ENCODE assay signal across 20 cellular contexts in genomic region chr10:73756183-73756582, GRCh38. TPM values are rescaled to one million over a fixed set of nuclear protein-coding genes. Genes with fewer than 3 reads are reported as not detected.
DNase-seq lines count a peak whose midpoint lies in the region; ATAC-seq and TF ChIP-seq lines count a peak whose summit lies in the region.
"Had no signal": no experiment of that assay in that cellular context is flagged by ENCODE, and none has a peak within 500 bp of the region (broad histone marks: within the 10 kb centered on the region; RNA-seq: fewer than 3 reads in every experiment).

No MANE protein-coding gene starts in this region.

- H3K27ac ChIP-seq in HCT116 (ENCODE audit: low read depth, low read length) (no peak overlapping the region), upper lobe of right lung (no peak overlapping the region)
- H3K27ac ChIP-seq: gastroesophageal sphincter, hepatocyte, right lobe of liver, SK-N-MC had no signal

- ATAC-seq in HCT116: no peak
- ATAC-seq in upper lobe of right lung: no peak
- ATAC-seq in sciatic nerve: no peak
- ATAC-seq: gastroesophageal sphincter; right lobe of liver; stimulated activated naive B cell treated with anti-CD40 and anti-IgM and Interleukin-4, amounts not matched to agents 10 μg/mL and 1 μg/mL and 100 μg/mL, for 72 hours had no signal

- H3K9ac ChIP-seq in HCT116 (ENCODE audit: low read length): no peak overlapping the region

- CTCF ChIA-PET in HCT116 (lab: Charles Lee): no interaction called here
- CTCF ChIA-PET in activated CD4-positive, alpha-beta memory T cell treated with anti-CD3 and anti-CD28 coated beads, Interleukin-2, amount 10 ng/mL, durations not matched to agents 7 days and 5 days (lab: Charles Lee): interaction anchor here (0.9 kb wide), 1 partner anchor 124 kb away, joined by 3 read pairs; no protein-coding TSS in a partner anchor

- H3K36me3 ChIP-seq in HCT116 (ENCODE audit: control insufficient read depth in 1 of 2, insufficient read depth in 2 of 2, low read length in 2 of 2) (peaks cover 24 to 27% of the 10 kb centered on the region in 2 experiments), upper lobe of right lung (peaks cover 80% of the 10 kb centered on the region)

- peaks cover 54% of the 10 kb centered on the region for H3K4me1 Mint-ChIP-seq in activated CD4-positive, alpha-beta memory T cell treated with anti-CD3 and anti-CD28 coated beads, Interleukin-2, amount 10 ng/mL, durations not matched to agents 7 days and 5 days

- H3K4me1 ChIP-seq in HCT116 (ENCODE audit: control insufficient read depth in 1 of 2, insufficient read depth in 2 of 2, low read length in 2 of 2) (peaks cover 0 to 32% of the 10 kb centered on the region in 2 experiments; a peak in 3 of 4 replicates), upper lobe of right lung (peaks cover 6% of the 10 kb centered on the region)
- H3K4me1 ChIP-seq: HAP-1 had no signal

- no peaks in the 10 kb centered on the region for H3K9me3 ChIP-seq in HCT116 (ENCODE audit: control insufficient read depth in 1 of 2, insufficient read depth in 1 of 2, low read depth in 1 of 2, low read length in 2 of 2)
- H3K9me3 ChIP-seq in upper lobe of right lung: no peaks in the 10 kb centered on the region
- H3K9me3 ChIP-seq: gastroesophageal sphincter, HAP-1, right lobe of liver had no signal

- DNase-seq in HCT116 (ENCODE audit: low read depth, low spot score): no peak
- no peak for DNase-seq in activated CD4-positive, alpha-beta memory T cell treated with anti-CD3 and anti-CD28 coated beads, Interleukin-2, amount 10 ng/mL, durations not matched to agents 7 days and 5 days
- DNase-seq in mesenteric fat pad (ENCODE audit: low spot score): peak; percentile 5
- no peak for DNase-seq in upper lobe of right lung
- DNase-seq in sciatic nerve (ENCODE audit: low spot score): no peak
- DNase-seq: activated CD4-positive, CD25-positive, alpha-beta regulatory T cell treated with anti-CD3 and anti-CD28 coated beads, Interleukin-2, amount 50 U/mL, for 72 hours; activated naive CD8-positive, alpha-beta T cell treated with anti-CD3 and anti-CD28 coated beads, Interleukin-2, amount 10 ng/mL, durations not matched to agents 7 days and 5 days; C1 segment of cervical spinal cord; caudate nucleus; right lobe of liver; stimulated activated CD4-positive, alpha-beta T cell treated with anti-CD3 and anti-CD28 coated beads, Interleukin-4, amount 100 ng/mL, for 24 hours; stimulated activated naive B cell treated with anti-CD40 and anti-IgM and Interleukin-4, amounts not matched to agents 10 μg/mL and 1 μg/mL and 100 μg/mL, for 72 hours had no signal

- H3K4me3 ChIP-seq in HCT116 (replicated peaks in 1 of 2; ENCODE audit: low read depth in 1 of 2, low read length in 2 of 2) (no peak overlapping the region), upper lobe of right lung (no peak overlapping the region)
- H3K4me3 ChIP-seq: gastroesophageal sphincter, HAP-1, hepatocyte, right lobe of liver, SK-N-MC had no signal

- H3K27me3 Mint-ChIP-seq in activated CD4-positive, alpha-beta memory T cell treated with anti-CD3 and anti-CD28 coated beads, Interleukin-2, amount 10 ng/mL, durations not matched to agents 7 days and 5 days: no peaks in the 10 kb centered on the region
- H3K27me3 Mint-ChIP-seq: activated naive CD8-positive, alpha-beta T cell treated with anti-CD3 and anti-CD28 coated beads, Interleukin-2, amount 10 ng/mL, durations not matched to agents 7 days and 5 days; dendritic cell treated with granulocyte-macrophage colony-stimulating factor and Interleukin-4, amounts not matched to agents 40 ng/mL and 50 ng/mL, for 4 days; progenitor cell of endocrine pancreas; stimulated activated naive B cell treated with anti-CD40 and anti-IgM and Interleukin-4, amounts not matched to agents 10 μg/mL and 1 μg/mL and 100 μg/mL, for 72 hours had no signal

- TF ChIP-seq RAD21 in HCT116 (IDR thresholded peaks at IDR 0.05; ENCODE audit: low read depth): no peak

- peak overlapping the region; percentile 41 for H3K27ac Mint-ChIP-seq in activated CD4-positive, alpha-beta memory T cell treated with anti-CD3 and anti-CD28 coated beads, Interleukin-2, amount 10 ng/mL, durations not matched to agents 7 days and 5 days
- H3K27ac Mint-ChIP-seq: activated naive CD8-positive, alpha-beta T cell treated with anti-CD3 and anti-CD28 coated beads, Interleukin-2, amount 10 ng/mL, durations not matched to agents 7 days and 5 days; activated T-helper 2 cell treated with anti-CD3 and anti-CD28 coated beads, Interferon-gamma antibody, Interleukin-2, Interleukin-4, amounts not matched to agents 10 μg/mL and 5 μg/mL and 100 μg/mL, durations not matched to agents 14 hours and 24 hours and 36 hours; dendritic cell treated with granulocyte-macrophage colony-stimulating factor and Interleukin-4, amounts not matched to agents 40 ng/mL and 50 ng/mL, for 4 days; progenitor cell of endocrine pancreas; stimulated activated naive B cell treated with anti-CD40 and anti-IgM and Interleukin-4, amounts not matched to agents 10 μg/mL and 1 μg/mL and 100 μg/mL, for 72 hours; T-helper 1 cell treated with Interleukin-12 subunit alpha and Interleukin-12 subunit beta and Interleukin-4 antibody, amounts not matched to agents 30 μg/mL and 1 μg/mL, for 36 hours had no signal

- peaks cover 64% of the 10 kb centered on the region for H3K36me3 Mint-ChIP-seq in activated CD4-positive, alpha-beta memory T cell treated with anti-CD3 and anti-CD28 coated beads, Interleukin-2, amount 10 ng/mL, durations not matched to agents 7 days and 5 days (ENCODE audit: low read depth)

- H3K27me3 ChIP-seq in HCT116 (ENCODE audit: insufficient read depth, low read length) (no peaks in the 10 kb centered on the region), upper lobe of right lung (no peaks in the 10 kb centered on the region)
- H3K27me3 ChIP-seq: gastroesophageal sphincter, hepatocyte, right lobe of liver had no signal

- no peak overlapping the region for H2AFZ ChIP-seq in HCT116 (ENCODE audit: low read depth, low read length, poor library complexity, severe bottlenecking)
- H2AFZ ChIP-seq: hepatocyte had no signal

- POLR2A ChIA-PET in HCT116 (lab: Charles Lee): interaction anchor here (1.2 to 1.7 kb wide), 2 partner anchors 14 to 16 kb away, joined by 3 to 4 read pairs; a partner anchor contains a TSS
- POLR2A ChIA-PET in activated CD4-positive, alpha-beta memory T cell treated with anti-CD3 and anti-CD28 coated beads, Interleukin-2, amount 10 ng/mL, durations not matched to agents 7 days and 5 days (lab: Charles Lee): interaction anchor here (0.6 to 1.3 kb wide), 3 partner anchors 11 to 26 kb away, joined by 3 to 6 read pairs (median 3); partner anchors contain the start of gene CHCHD1

- H3K9me2 ChIP-seq in HCT116 (ENCODE audit: insufficient read depth): no peaks in the 10 kb centered on the region

- H3K4me2 ChIP-seq in HCT116 (ENCODE audit: low read length): peak overlapping the region; percentile 40
- H3K4me2 ChIP-seq: hepatocyte had no signal

- TF ChIP-seq POLR2A in HCT116 (IDR thresholded peaks at IDR 0.05; ENCODE audit: borderline replicate concordance, extremely low read depth, insufficient read depth, insufficient read length): no peak

- intact Hi-C loops in HCT116 (cut with micrococcal nuclease): no loop called here
- intact Hi-C loops in upper lobe of right lung (cut with DNase I): no loop called here
- intact Hi-C loops in sciatic nerve (cut with DNase I): no loop called here

- RAD21 ChIA-PET in HCT116 (lab: Charles Lee; ENCODE audit: low non-redundant PET in 1 of 2, low total read pairs in 2 of 2, uncharacterized antibody in 2 of 2, unreplicated experiment in 2 of 2): no interaction called here

- H3K4me3 Mint-ChIP-seq in activated CD4-positive, alpha-beta memory T cell treated with anti-CD3 and anti-CD28 coated beads, Interleukin-2, amount 10 ng/mL, durations not matched to agents 7 days and 5 days: no peak overlapping the region
- H3K4me3 Mint-ChIP-seq: activated naive CD8-positive, alpha-beta T cell treated with anti-CD3 and anti-CD28 coated beads, Interleukin-2, amount 10 ng/mL, durations not matched to agents 7 days and 5 days; dendritic cell treated with granulocyte-macrophage colony-stimulating factor and Interleukin-4, amounts not matched to agents 40 ng/mL and 50 ng/mL, for 4 days; stimulated activated naive B cell treated with anti-CD40 and anti-IgM and Interleukin-4, amounts not matched to agents 10 μg/mL and 1 μg/mL and 100 μg/mL, for 72 hours; T-helper 1 cell treated with Interleukin-12 subunit alpha and Interleukin-12 subunit beta and Interleukin-4 antibody, amounts not matched to agents 30 μg/mL and 1 μg/mL, for 36 hours had no signal

- BruUV-seq in HCT116 (replicated peaks; lab: Mats Ljungman, UMichigan): no TSS peak

- H3K79me2 ChIP-seq in HCT116 (ENCODE audit: insufficient read depth, low read length): peaks cover 13% of the 10 kb centered on the region

- no peak for TF ChIP-seq CTCF in HCT116 (IDR thresholded peaks at IDR 0.05 in 2 of 3, conservative IDR thresholded peaks at IDR 0.05 in 1 of 3; ENCODE audit: borderline replicate concordance in 1 of 3, insufficient read depth in 1 of 3, low read depth in 2 of 3, low read length in 2 of 3)
- TF ChIP-seq CTCF in upper lobe of right lung (IDR thresholded peaks at IDR 0.05): no peak

- no peaks in the 10 kb centered on the region for H3K9me3 Mint-ChIP-seq in activated CD4-positive, alpha-beta memory T cell treated with anti-CD3 and anti-CD28 coated beads, Interleukin-2, amount 10 ng/mL, durations not matched to agents 7 days and 5 days
- H3K9me3 Mint-ChIP-seq: activated naive CD8-positive, alpha-beta T cell treated with anti-CD3 and anti-CD28 coated beads, Interleukin-2, amount 10 ng/mL, durations not matched to agents 7 days and 5 days; activated T-helper 2 cell treated with anti-CD3 and anti-CD28 coated beads, Interferon-gamma antibody, Interleukin-2, Interleukin-4, amounts not matched to agents 10 μg/mL and 5 μg/mL and 100 μg/mL, durations not matched to agents 14 hours and 24 hours and 36 hours; dendritic cell treated with granulocyte-macrophage colony-stimulating factor and Interleukin-4, amounts not matched to agents 40 ng/mL and 50 ng/mL, for 4 days; stimulated activated naive B cell treated with anti-CD40 and anti-IgM and Interleukin-4, amounts not matched to agents 10 μg/mL and 1 μg/mL and 100 μg/mL, for 72 hours; T-helper 1 cell treated with Interleukin-12 subunit alpha and Interleukin-12 subunit beta and Interleukin-4 antibody, amounts not matched to agents 30 μg/mL and 1 μg/mL, for 36 hours had no signal

- 0 out of 2 replicates have a peak, but pooled peaks cover 4% of the 10 kb centered on the region for H4K20me1 ChIP-seq in HCT116 (ENCODE audit: insufficient read depth)

RNA-seq across cellular contexts. Expression of gene SEC24C, which starts 12.0 kb away (rescaled TPM):
- 60.9 TPM for total RNA-seq in HCT116 (2021; ENCODE audit: unreplicated experiment)
- 48.6 and 50.9 TPM in 2 replicates for polyA plus RNA-seq in HCT116 (2012)
- total RNA-seq in activated CD4-positive, alpha-beta memory T cell treated with anti-CD3 and anti-CD28 coated beads, Interleukin-2, amount 10 ng/mL, durations not matched to agents 7 days and 5 days: 100 to 1,000 TPM; 106 to 108 TPM
- 65.5 TPM for total RNA-seq in mesenteric fat pad
- 71.0 TPM for total RNA-seq in upper lobe of right lung
- 53.6 TPM for total RNA-seq in sciatic nerve

RNA-seq across cellular contexts. Expression of gene CHCHD1, which starts 25.7 kb away (rescaled TPM):
- total RNA-seq in HCT116 (2021; ENCODE audit: unreplicated experiment): 36.6 TPM
- polyA plus RNA-seq in HCT116 (2012): 37.4 and 50.5 TPM in 2 replicates
- total RNA-seq in activated CD4-positive, alpha-beta memory T cell treated with anti-CD3 and anti-CD28 coated beads, Interleukin-2, amount 10 ng/mL, durations not matched to agents 7 days and 5 days: 10 to 100 TPM; 31.4 to 34.6 TPM
- total RNA-seq in mesenteric fat pad: 17.7 TPM
- 19.4 TPM for total RNA-seq in upper lobe of right lung
- 13.2 TPM for total RNA-seq in sciatic nerve

RNA-seq across cellular contexts. Expression of gene ZSWIM8, which starts 29.2 kb away (rescaled TPM):
- total RNA-seq in HCT116 (2021; ENCODE audit: unreplicated experiment) (49.9 TPM), mesenteric fat pad (91.5 TPM), upper lobe of right lung (117 TPM), sciatic nerve (99.1 TPM)
- 48.5 and 63.4 TPM in 2 replicates for polyA plus RNA-seq in HCT116 (2012)
- total RNA-seq in activated CD4-positive, alpha-beta memory T cell treated with anti-CD3 and anti-CD28 coated beads, Interleukin-2, amount 10 ng/mL, durations not matched to agents 7 days and 5 days: 10 to 100 TPM; 88.0 to 92.2 TPM

RNA-seq across cellular contexts. Expression of gene NDST2, which starts 55.2 kb away (rescaled TPM):
- total RNA-seq in HCT116 (2021; ENCODE audit: unreplicated experiment) (21.8 TPM), mesenteric fat pad (41.6 TPM), upper lobe of right lung (35.0 TPM), sciatic nerve (32.9 TPM)
- polyA plus RNA-seq in HCT116 (2012): 12.6 and 13.6 TPM in 2 replicates
- total RNA-seq in activated CD4-positive, alpha-beta memory T cell treated with anti-CD3 and anti-CD28 coated beads, Interleukin-2, amount 10 ng/mL, durations not matched to agents 7 days and 5 days: 10 to 100 TPM; 58.3 to 58.4 TPM

RNA-seq across cellular contexts. Expression of gene AGAP5, which starts 58.3 kb away (rescaled TPM):
- total RNA-seq in HCT116 (2021; ENCODE audit: unreplicated experiment) (7.5 TPM), mesenteric fat pad (7.4 TPM), upper lobe of right lung (9.8 TPM), sciatic nerve (14.4 TPM)
- polyA plus RNA-seq in HCT116 (2012): 4.4 and 4.5 TPM in 2 replicates
- 1 to 10 TPM; 8.1 to 9.3 TPM for total RNA-seq in activated CD4-positive, alpha-beta memory T cell treated with anti-CD3 and anti-CD28 coated beads, Interleukin-2, amount 10 ng/mL, durations not matched to agents 7 days and 5 days
